12 cellular contexts compared by ENCODE assay signal in the genomic region with DNA sequence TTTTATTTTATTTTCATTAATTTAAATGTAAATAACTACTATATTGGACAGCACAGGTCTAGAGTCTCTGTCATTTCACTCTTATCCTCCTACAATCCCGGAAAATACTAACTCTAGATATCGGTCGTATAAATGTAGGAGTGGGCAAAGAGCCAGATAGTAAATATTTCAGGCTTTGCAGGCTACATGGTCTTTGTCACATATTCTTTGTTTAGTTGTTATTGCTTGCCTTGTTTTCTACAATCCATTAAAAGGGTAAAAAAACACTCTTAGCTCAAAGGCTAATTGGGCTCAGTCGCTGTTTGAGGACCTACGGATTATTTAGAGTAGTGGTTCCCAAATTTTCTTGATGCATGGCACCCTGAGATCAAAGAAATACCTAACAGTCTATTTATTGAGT. TPM values are rescaled to one million over a fixed set of nuclear protein-coding genes. Genes with fewer than 3 reads are reported as not detected.
A peak's percentile ranks its signal among the peaks of the same experiment; 100 is the strongest.
DNase-seq lines count a peak whose midpoint lies in the region; ATAC-seq and TF ChIP-seq lines count a peak whose summit lies in the region.
"Had no signal": no experiment of that assay in that cellular context is flagged by ENCODE, and none has a peak within 500 bp of the region (broad histone marks: within the 10 kb centered on the region; RNA-seq: fewer than 3 reads in every experiment).

No MANE protein-coding gene starts in this region.

- intact Hi-C loops in natural killer cell (cut with micrococcal nuclease) = no loop called here

- ATAC-seq in natural killer cell (no peak), HG03432 (IDR thresholded peaks at IDR 0.05; ENCODE audit: unreplicated experiment) (no peak)
- no peak for ATAC-seq in natural killer cell treated with Interleukin-12 subunit alpha and Interleukin-12 subunit beta and Interleukin-15 and Interleukin-18, amount 100 ng/mL, for 72 hours
- ATAC-seq: body of pancreas had no signal

- H3K36me3 Mint-ChIP-seq in natural killer cell (no peaks in the 10 kb centered on the region), mesothelial cell of epicardium (no peaks in the 10 kb centered on the region)
- no peaks in the 10 kb centered on the region for H3K36me3 Mint-ChIP-seq in natural killer cell treated with Interleukin-12 subunit alpha and Interleukin-12 subunit beta and Interleukin-15 and Interleukin-18, amount 100 ng/mL, for 72 hours

- peak overlapping the region; percentile 6 for H3K4me3 Mint-ChIP-seq in natural killer cell
- no peak overlapping the region for H3K4me3 Mint-ChIP-seq in natural killer cell treated with Interleukin-12 subunit alpha and Interleukin-12 subunit beta and Interleukin-15 and Interleukin-18, amount 100 ng/mL, for 72 hours
- H3K4me3 Mint-ChIP-seq in mesothelial cell of epicardium = no peak overlapping the region

- in situ Hi-C loops in astrocyte of the spinal cord (cut with HindIII; ENCODE audit: low sequenced_read_pairs) = no loop called here

- TF ChIP-seq CTCF in natural killer cell (IDR thresholded peaks at IDR 0.05) = no peak
- TF ChIP-seq CTCF in astrocyte of the spinal cord (IDR thresholded peaks at IDR 0.05; ENCODE audit: low read depth, low read length) = no peak
- TF ChIP-seq CTCF in mesothelial cell of epicardium (IDR thresholded peaks at IDR 0.05; ENCODE audit: unreplicated experiment) = no peak

- H3K27ac Mint-ChIP-seq in natural killer cell = no peak overlapping the region
- no peak overlapping the region for H3K27ac Mint-ChIP-seq in natural killer cell treated with Interleukin-12 subunit alpha and Interleukin-12 subunit beta and Interleukin-15 and Interleukin-18, amount 100 ng/mL, for 72 hours
- H3K27ac Mint-ChIP-seq in mesothelial cell of epicardium = no peak overlapping the region

- H3K4me1 Mint-ChIP-seq in natural killer cell = peaks cover 17 to 21% of the 10 kb centered on the region in 2 donors
- peaks cover 18 to 19% of the 10 kb centered on the region in 2 donors for H3K4me1 Mint-ChIP-seq in natural killer cell treated with Interleukin-12 subunit alpha and Interleukin-12 subunit beta and Interleukin-15 and Interleukin-18, amount 100 ng/mL, for 72 hours (ENCODE audit: low read depth in 2 of 2)
- H3K4me1 Mint-ChIP-seq in mesothelial cell of epicardium = peaks cover 14% of the 10 kb centered on the region

- peak overlapping the region; percentile 95 for H3K4me3 ChIP-seq in astrocyte of the spinal cord (ENCODE audit: low read depth, low read length)
- H3K4me3 ChIP-seq: body of pancreas had no signal

- peaks cover 0 to 3% of the 10 kb centered on the region in 2 donors for H3K27me3 Mint-ChIP-seq in natural killer cell (ENCODE audit: low read depth in 2 of 2)
- H3K27me3 Mint-ChIP-seq in natural killer cell treated with Interleukin-12 subunit alpha and Interleukin-12 subunit beta and Interleukin-15 and Interleukin-18, amount 100 ng/mL, for 72 hours = no peaks in the 10 kb centered on the region
- H3K27me3 Mint-ChIP-seq in mesothelial cell of epicardium (ENCODE audit: low read depth) = no peaks in the 10 kb centered on the region

- DNase-seq in natural killer cell (no peak), NCI-H1105 (lab: John Stamatoyannopoulos, UW) (peak; percentile 29), astrocyte of the spinal cord (ENCODE audit: low read depth, low spot score) (no peak), cerebellar cortex (ENCODE audit: low spot score) (no peak), hepatic stellate cell (ENCODE audit: low spot score) (no peak), mesothelial cell of epicardium (ENCODE audit: low spot score in 2 of 2, unreplicated experiment in 2 of 2) (no peak)
- DNase-seq in natural killer cell treated with Interleukin-12 subunit alpha and Interleukin-12 subunit beta and Interleukin-15 and Interleukin-18, amount 100 ng/mL, for 72 hours (ENCODE audit: low spot score) = no peak
- DNase-seq: body of pancreas; CD4-positive, alpha-beta T cell; midbrain; NCI-H187 had no signal

- H3K9me3 Mint-ChIP-seq in natural killer cell (no peaks in the 10 kb centered on the region), mesothelial cell of epicardium (no peaks in the 10 kb centered on the region)
- no peaks in the 10 kb centered on the region for H3K9me3 Mint-ChIP-seq in natural killer cell treated with Interleukin-12 subunit alpha and Interleukin-12 subunit beta and Interleukin-15 and Interleukin-18, amount 100 ng/mL, for 72 hours
- H3K9me3 Mint-ChIP-seq: CD4-positive, alpha-beta T cell had no signal

RNA-seq across cellular contexts. Expression of a gene that starts 1.7 kb away (rescaled TPM):
- total RNA-seq in natural killer cell (1 to 10 TPM; 2.4 to 4.1 (median 3.6) TPM), mesothelial cell of epicardium (7.4 to 9.3 TPM (median 8.8 TPM) in 3 replicates)
- 10 to 100 TPM; 20.1 to 48.6 TPM for total RNA-seq in natural killer cell treated with Interleukin-12 subunit alpha and Interleukin-12 subunit beta and Interleukin-15 and Interleukin-18, amount 100 ng/mL, for 72 hours
- total RNA-seq: body of pancreas had no signal

RNA-seq across cellular contexts. Expression of a gene that starts 26.7 kb away (rescaled TPM):
- total RNA-seq in natural killer cell (10 to 100 TPM; 13.7 to 15.2 (median 14.2) TPM), mesothelial cell of epicardium (11.9 to 14.5 TPM (median 13.0 TPM) in 3 replicates)
- 10 to 100 TPM; 14.3 to 19.0 TPM for total RNA-seq in natural killer cell treated with Interleukin-12 subunit alpha and Interleukin-12 subunit beta and Interleukin-15 and Interleukin-18, amount 100 ng/mL, for 72 hours

RNA-seq across cellular contexts. Expression of a gene that starts 30.9 kb away (rescaled TPM):
- total RNA-seq in natural killer cell = 10 to 100 TPM; 34.2 to 43.7 (median 37.4) TPM
- total RNA-seq in natural killer cell treated with Interleukin-12 subunit alpha and Interleukin-12 subunit beta and Interleukin-15 and Interleukin-18, amount 100 ng/mL, for 72 hours = 10 to 100 TPM; 49.0 to 52.5 TPM
- 27.2 to 30.1 TPM (median 28.8 TPM) in 3 replicates for total RNA-seq in mesothelial cell of epicardium
